1 cellular context compared by ENCODE assay signal in genomic region chr19:22882797-22883196, GRCh38.
TF ChIP-seq lines count a peak whose summit lies in the region.

No MANE protein-coding gene starts in this region.

TF ChIP-seq in GM12878, 131 proteins besides CTCF, POLR2A, EP300 and RAD21 (continued from another document):
- TF ChIP-seq USF2 (IDR thresholded peaks at IDR 0.05; ENCODE audit: borderline replicate concordance, low read depth, low read length) (no peak), CHD1 (IDR thresholded peaks at IDR 0.05; ENCODE audit: low read depth, low read length) (no peak)
